10 cellular contexts compared by ENCODE assay signal in the genomic region with DNA sequence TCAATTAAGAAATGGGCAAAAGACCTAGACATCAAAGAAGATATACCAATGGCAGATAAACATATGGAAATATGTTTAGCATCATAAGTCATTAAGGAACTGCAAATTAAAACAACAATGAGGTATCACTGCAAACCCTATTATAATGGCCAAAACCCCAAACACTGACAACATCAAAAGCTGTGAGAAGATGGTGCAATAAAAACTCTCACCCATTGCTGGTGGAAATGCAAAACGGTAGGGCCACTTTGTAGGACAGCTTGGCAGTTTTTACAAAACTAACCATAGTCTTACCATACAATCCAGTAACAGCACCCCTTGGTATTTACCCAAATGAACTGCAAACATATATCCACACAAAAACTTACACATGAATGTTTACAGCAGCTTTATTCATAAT.
"Had no signal": no experiment of that assay in that cellular context is flagged by ENCODE, and none has a peak within 500 bp of the region (broad histone marks: within the 10 kb centered on the region; RNA-seq: fewer than 3 reads in every experiment).

No MANE protein-coding gene starts in this region.

- H3K27ac Mint-ChIP-seq: GM23338, H9, HFFc6 had no signal

- FAIRE-seq: H1, H54 had no signal

- H3K4me3 Mint-ChIP-seq: GM23338, H9, HFFc6 had no signal

- H3K9me3 Mint-ChIP-seq: GM23338, H9, HFFc6 had no signal

- ATAC-seq: GM23338, HCT116 had no signal

- DNase-seq: GM23248, GOT3, H7, H9, HCEC 1CT, HFFc6 had no signal
